In the genomic region with DNA sequence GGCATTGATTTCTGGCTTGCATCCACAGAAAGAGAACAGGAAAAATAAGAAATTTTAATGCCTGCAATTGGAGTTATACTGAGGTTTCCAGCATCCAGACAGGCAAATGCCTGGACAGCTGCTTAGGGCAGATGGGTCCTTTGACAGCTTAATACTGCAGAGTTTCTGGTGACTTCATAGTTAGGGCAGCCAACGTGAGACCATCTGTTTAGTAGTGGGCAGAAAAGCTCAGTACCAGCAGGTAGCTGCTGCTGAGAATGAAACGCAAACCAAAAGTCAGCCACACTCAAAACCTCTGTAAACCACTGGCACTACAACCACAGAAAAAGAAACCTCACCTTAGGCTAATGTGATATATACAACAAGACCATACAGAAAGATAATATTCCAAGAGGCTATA, we compare ENCODE assay signal across 14 cellular contexts.
DNase-seq lines count a peak whose midpoint lies in the region; ATAC-seq and TF ChIP-seq lines count a peak whose summit lies in the region.
"Had no signal": no experiment of that assay in that cellular context is flagged by ENCODE, and none has a peak within 500 bp of the region (broad histone marks: within the 10 kb centered on the region; RNA-seq: fewer than 3 reads in every experiment).

No MANE protein-coding gene starts in this region.

- TF ChIP-seq CTCF in GM13976 (IDR thresholded peaks at IDR 0.05; ENCODE audit: borderline replicate concordance, control extremely low read depth, extremely low read depth, insufficient read depth, missing control alignments) (no peak), NB4 (IDR thresholded peaks at IDR 0.05; ENCODE audit: low read depth, low read length) (no peak), glutamatergic neuron (IDR thresholded peaks at IDR 0.05; ENCODE audit: partially characterized antibody, unreplicated experiment) (no peak)

- H3K9me3 Mint-ChIP-seq in glutamatergic neuron (ENCODE audit: unreplicated experiment), result peaks cover 5% of the 10 kb centered on the region
- H3K9me3 Mint-ChIP-seq: HFFc6; T-helper 2 cell treated with Interferon-gamma antibody and Interleukin-4, amounts not matched to agents 5 μg/mL and 100 μg/mL, for 36 hours had no signal

- ATAC-seq in GM21447 (IDR thresholded peaks at IDR 0.05; ENCODE audit: unreplicated experiment), result peak; percentile 63

- DNase-seq in GM13976 (ENCODE audit: low spot score) (peak; percentile 65), NB4 (ENCODE audit: low read depth) (peak; percentile 16), glutamatergic neuron (peak; percentile 65), AG20443 (ENCODE audit: low spot score) (no peak), NCI-H526 treated with DMSO at 0.1 percent for 48 hours (lab: John Stamatoyannopoulos, UW) (no peak), ecto neural progenitor cell (ENCODE audit: low spot score) (no peak), medulla oblongata (ENCODE audit: extremely low spot score) (no peak)
- DNase-seq: GF-D8; HFFc6; mammary epithelial cell; NCI-H1048; stimulated activated CD4-positive, alpha-beta T cell treated with anti-CD3 and anti-CD28 coated beads, Interleukin-4, amount 100 ng/mL, for 24 hours had no signal

- H3K4me3 Mint-ChIP-seq in glutamatergic neuron (ENCODE audit: unreplicated experiment), result no peak overlapping the region
- H3K4me3 Mint-ChIP-seq: HFFc6; T-helper 2 cell treated with Interferon-gamma antibody and Interleukin-4, amounts not matched to agents 5 μg/mL and 100 μg/mL, for 36 hours had no signal

- peak overlapping the region; percentile 87 for H3K27ac Mint-ChIP-seq in glutamatergic neuron (ENCODE audit: unreplicated experiment)
- H3K27ac Mint-ChIP-seq: HFFc6; T-helper 2 cell treated with Interferon-gamma antibody and Interleukin-4, amounts not matched to agents 5 μg/mL and 100 μg/mL, for 36 hours had no signal

- peaks cover 4% of the 10 kb centered on the region for H3K27me3 Mint-ChIP-seq in glutamatergic neuron (ENCODE audit: unreplicated experiment)

- H3K4me3 ChIP-seq in NB4 (ENCODE audit: low read depth, low read length), result no peak overlapping the region

- no peak for TF ChIP-seq POLR2A in NB4 (IDR thresholded peaks at IDR 0.05; ENCODE audit: extremely low read depth, insufficient read length)

- in situ Hi-C loops in GM13976 (cut with MboI; ENCODE audit: low sequenced_read_pairs, unreplicated experiment), result no loop called here

- peaks cover 20% of the 10 kb centered on the region for H3K4me1 Mint-ChIP-seq in glutamatergic neuron (ENCODE audit: low read depth, unreplicated experiment)

- H3K36me3 Mint-ChIP-seq in glutamatergic neuron (ENCODE audit: unreplicated experiment), result peaks cover 13% of the 10 kb centered on the region

Comparison
In these comparisons a context has a peak if more than half of its experiments do, and no peak if none do; other contexts are left out.
1. DNase-seq: peak in GM13976 (single experiment), NB4 (single experiment) and glutamatergic neuron (single experiment); none in AG20443 (single experiment), NCI-H526 treated with DMSO at 0.1 percent for 48 hours (single experiment), ecto neural progenitor cell (single experiment) and medulla oblongata (single experiment).